Comparison of ENCODE assay signal across 9 cellular contexts in the genomic region with DNA sequence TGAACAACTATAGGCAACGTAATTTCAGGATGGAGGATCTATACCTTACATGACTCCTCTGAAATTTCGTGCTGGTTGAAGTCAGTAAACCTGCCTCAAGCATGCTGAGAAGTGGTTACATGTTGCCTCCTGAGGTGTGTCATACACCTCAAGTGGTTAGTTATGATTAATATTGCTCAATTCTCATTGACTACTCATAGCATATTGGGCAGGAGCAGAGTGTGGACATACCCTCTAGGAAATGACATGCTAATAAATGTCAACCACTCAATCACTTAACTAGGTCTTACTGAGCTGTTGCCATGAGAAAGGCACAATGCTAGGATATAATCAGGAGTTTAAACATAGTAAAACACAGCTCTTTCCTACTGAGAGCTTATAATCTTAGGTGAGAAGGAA. TPM values are rescaled to one million over a fixed set of nuclear protein-coding genes. Genes with fewer than 3 reads are reported as not detected.
DNase-seq lines count a peak whose midpoint lies in the region; ATAC-seq, FAIRE-seq and TF ChIP-seq lines count a peak whose summit lies in the region.
"Had no signal": no experiment of that assay in that cellular context is flagged by ENCODE, and none has a peak within 500 bp of the region (broad histone marks: within the 10 kb centered on the region; RNA-seq: fewer than 3 reads in every experiment).

No MANE protein-coding gene starts in this region.

- no peak for FAIRE-seq in GM12892 (lab: Jason Lieb, UNC)
- FAIRE-seq: pancreas had no signal

- peak overlapping the region; percentile 63 for H3K4me3 Mint-ChIP-seq in T-helper 2 cell treated with Interferon-gamma antibody and Interleukin-4, amounts not matched to agents 5 μg/mL and 100 μg/mL, for 36 hours
- peak overlapping the region; percentile 30 to 48 for H3K4me3 Mint-ChIP-seq in stimulated activated naive CD8-positive, alpha-beta T cell treated with anti-CD3 and anti-CD28 coated beads, Interleukin-15, amount 100 ng/mL, for 72 hours

- TF ChIP-seq POLR2A in GM12892 (IDR thresholded peaks at IDR 0.05; ENCODE audit: low read depth, low read length): no peak

- H3K27me3 ChIP-seq in foreskin keratinocyte: no peaks in the 10 kb centered on the region
- H3K27me3 ChIP-seq: pancreas had no signal

- no peaks in the 10 kb centered on the region for H3K27me3 Mint-ChIP-seq in T-helper 2 cell treated with Interferon-gamma antibody and Interleukin-4, amounts not matched to agents 5 μg/mL and 100 μg/mL, for 36 hours (ENCODE audit: low read depth)
- no peaks in the 10 kb centered on the region for H3K27me3 Mint-ChIP-seq in stimulated activated naive CD8-positive, alpha-beta T cell treated with anti-CD3 and anti-CD28 coated beads, Interleukin-15, amount 100 ng/mL, for 72 hours

- H3K4me1 ChIP-seq in foreskin keratinocyte: peaks cover 26% of the 10 kb centered on the region

- H3K9me3 Mint-ChIP-seq in T-helper 2 cell treated with Interferon-gamma antibody and Interleukin-4, amounts not matched to agents 5 μg/mL and 100 μg/mL, for 36 hours: no peaks in the 10 kb centered on the region
- no peaks in the 10 kb centered on the region for H3K9me3 Mint-ChIP-seq in stimulated activated naive CD8-positive, alpha-beta T cell treated with anti-CD3 and anti-CD28 coated beads, Interleukin-15, amount 100 ng/mL, for 72 hours

- no peak for TF ChIP-seq CTCF in foreskin keratinocyte (conservative IDR thresholded peaks at IDR 0.05)

- ATAC-seq in foreskin keratinocyte (peak; percentile 79), HG03097 (IDR thresholded peaks at IDR 0.05; ENCODE audit: low FRiP score, unreplicated experiment) (no peak)
- peak; percentile 91 for ATAC-seq in stimulated activated naive CD8-positive, alpha-beta T cell treated with anti-CD3 and anti-CD28 coated beads, Interleukin-15, amount 100 ng/mL, for 72 hours

- peak overlapping the region; percentile 94 for H3K27ac ChIP-seq in foreskin keratinocyte

- peaks cover 32% of the 10 kb centered on the region for H3K4me1 Mint-ChIP-seq in T-helper 2 cell treated with Interferon-gamma antibody and Interleukin-4, amounts not matched to agents 5 μg/mL and 100 μg/mL, for 36 hours (ENCODE audit: low read depth)
- H3K4me1 Mint-ChIP-seq in stimulated activated naive CD8-positive, alpha-beta T cell treated with anti-CD3 and anti-CD28 coated beads, Interleukin-15, amount 100 ng/mL, for 72 hours: peaks cover 37% of the 10 kb centered on the region

- H3K27ac Mint-ChIP-seq in T-helper 2 cell treated with Interferon-gamma antibody and Interleukin-4, amounts not matched to agents 5 μg/mL and 100 μg/mL, for 36 hours: peak overlapping the region; percentile 89
- peak overlapping the region; percentile 93 to 99 for H3K27ac Mint-ChIP-seq in stimulated activated naive CD8-positive, alpha-beta T cell treated with anti-CD3 and anti-CD28 coated beads, Interleukin-15, amount 100 ng/mL, for 72 hours

- H3K36me3 Mint-ChIP-seq in T-helper 2 cell treated with Interferon-gamma antibody and Interleukin-4, amounts not matched to agents 5 μg/mL and 100 μg/mL, for 36 hours (ENCODE audit: low read depth): no peaks in the 10 kb centered on the region

- DNase-seq in activated effector memory CD4-positive, alpha-beta T cell treated with anti-CD3 and anti-CD28 coated beads, Interleukin-2, amount 50 U/mL, for 16 hours: peak; percentile 66
- no peak for DNase-seq in activated effector memory CD4-positive, alpha-beta T cell treated with Interleukin-2 at 50 U/mL for 16 hours
- DNase-seq in T-helper 2 cell treated with Interferon-gamma antibody and Interleukin-4, amounts not matched to agents 5 μg/mL and 100 μg/mL, for 36 hours (ENCODE audit: low spot score): peak; percentile 36
- DNase-seq in foreskin keratinocyte (peak; percentile 95 to 98), GM12892 (ENCODE audit: insufficient read length) (no peak), AG20443 (ENCODE audit: low spot score) (no peak)
- DNase-seq in stimulated activated naive CD8-positive, alpha-beta T cell treated with anti-CD3 and anti-CD28 coated beads, Interleukin-15, amount 100 ng/mL, for 72 hours: peak; percentile 26 to 50

RNA-seq across cellular contexts. Expression of gene THEM4, which starts 37.1 kb away (rescaled TPM):
- 13.2 and 14.0 TPM in 2 replicates for total RNA-seq in foreskin keratinocyte
- polyA plus RNA-seq in foreskin keratinocyte: 10.5 and 10.7 TPM in 2 replicates
- 13.3 TPM for polyA plus RNA-seq in GM12892 (2012; ENCODE audit: missing spikeins)

RNA-seq across cellular contexts. Expression of gene S100A10, which starts 47.3 kb away (rescaled TPM):
- total RNA-seq in foreskin keratinocyte: 1,585 and 1,601 TPM in 2 replicates
- polyA plus RNA-seq in foreskin keratinocyte: 2,964 and 3,214 TPM in 2 replicates
- 2.7 TPM for polyA plus RNA-seq in GM12892 (2012; ENCODE audit: missing spikeins)

Comparison
In these comparisons a context has a peak if more than half of its experiments do, and no peak if none do; other contexts are left out.
1. DNase-seq: peak in activated effector memory CD4-positive, alpha-beta T cell treated with anti-CD3 and anti-CD28 coated beads, Interleukin-2, amount 50 U/mL, for 16 hours (single experiment), T-helper 2 cell treated with Interferon-gamma antibody and Interleukin-4, amounts not matched to agents 5 μg/mL and 100 μg/mL, for 36 hours (single experiment), foreskin keratinocyte (2 of 2) and stimulated activated naive CD8-positive, alpha-beta T cell treated with anti-CD3 and anti-CD28 coated beads, Interleukin-15, amount 100 ng/mL, for 72 hours (2 of 2); none in activated effector memory CD4-positive, alpha-beta T cell treated with Interleukin-2 at 50 U/mL for 16 hours (single experiment), GM12892 (single experiment) and AG20443 (single experiment).